Comparison of ENCODE assay signal across 1 cellular context in genomic region chr6:136725124-136725523, GRCh38.
TF ChIP-seq lines count a peak whose summit lies in the region.

No MANE protein-coding gene starts in this region.

TF ChIP-seq in K562, 482 proteins besides CTCF, POLR2A, EP300 and RAD21:
- TF ChIP-seq ZBTB33 (CRISPR knock-in tag; IDR thresholded peaks at IDR 0.05) (peak; percentile 46; the same call in 1 of the 2 replicates), RBM25 (IDR thresholded peaks at IDR 0.05; ENCODE audit: low read depth, low read length, severe bottlenecking) (peak; percentile 27), ZNF76 (CRISPR knock-in tag; IDR thresholded peaks at IDR 0.05; ENCODE audit: borderline replicate concordance) (no peak), ZFP36 (IDR thresholded peaks at IDR 0.05; ENCODE audit: low read depth, low read length, partially characterized antibody) (peak; percentile 50)
